In the genomic region with DNA sequence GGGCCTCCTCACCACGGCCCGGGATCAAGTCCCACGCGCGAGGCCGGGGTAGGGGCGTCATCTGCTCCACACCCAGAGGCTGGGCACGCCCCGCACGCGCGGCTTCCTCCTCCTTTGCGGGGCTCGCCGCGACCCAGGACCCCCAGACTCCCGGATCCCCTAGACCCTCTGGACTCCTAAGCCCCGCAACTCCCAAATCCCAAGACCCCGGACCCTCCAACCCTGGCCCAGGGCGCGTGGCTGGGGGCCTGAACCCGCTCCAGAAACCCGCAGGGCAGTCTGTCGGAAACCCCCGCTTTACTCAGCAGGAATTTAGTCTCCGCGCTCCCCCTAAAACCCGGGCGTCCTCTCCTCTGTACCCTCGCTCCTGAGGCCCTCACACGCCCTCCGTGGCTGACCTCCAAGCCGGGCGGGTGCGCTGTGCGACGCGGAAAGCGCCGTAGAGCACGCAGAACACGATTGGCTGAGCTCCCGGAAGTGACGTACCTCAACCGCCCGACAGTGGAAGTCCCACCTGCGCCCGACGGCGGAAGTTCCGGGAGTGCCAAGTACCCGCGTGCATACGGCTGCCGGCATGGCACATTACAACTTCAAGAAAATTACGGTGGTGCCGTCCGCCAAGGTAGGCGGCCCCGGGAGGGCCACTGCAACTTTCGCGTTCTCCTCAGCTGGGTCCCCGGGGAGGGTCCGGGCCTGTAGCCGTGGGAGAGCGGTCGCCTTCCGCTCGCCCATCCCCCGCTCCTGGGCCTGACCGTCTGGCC, we compare ENCODE assay signal across 8 cellular contexts. TPM values are rescaled to one million over a fixed set of nuclear protein-coding genes. Genes with fewer than 3 reads are reported as not detected.
DNase-seq lines count a peak whose midpoint lies in the region; ATAC-seq and TF ChIP-seq lines count a peak whose summit lies in the region.

GTPBP4 (plus strand) TSS at position 529 of the 761 bp plus-strand sequence; CDS start at position 575, 46 bp downstream.

- H3K14ac ChIP-seq in IMR-90 (replicated peaks; ENCODE audit: low read depth, low read length) = peak within 1 kb of the TSS; percentile 99

- peak within 1 kb of the TSS; percentile 99 for H3K4ac ChIP-seq in IMR-90 (ENCODE audit: low read depth, low read length)

- intact Hi-C loops in IMR-90 (cut with micrococcal nuclease) = loop anchor here (1.0 to 5.0 kb wide), 2 partner anchors 57 to 476 kb away; partner anchors contain the start of gene LARP4B
- intact Hi-C loops in PC-3 (cut with micrococcal nuclease) = loop anchor here (5.0 kb wide), 1 partner anchor 56 kb away; the partner anchor contains the start of gene LARP4B

- peaks cover 26% of the 10 kb centered on the region for H3K9me1 ChIP-seq in IMR-90 (ENCODE audit: insufficient read depth, low read length)

- H3K4me1 ChIP-seq in IMR-90 (ENCODE audit: control insufficient read depth, insufficient read depth, low read length) (peaks cover 13% of the 10 kb centered on the region), PC-3 (ENCODE audit: insufficient read depth, low read length) (peaks cover 14% of the 10 kb centered on the region), mucosa of rectum (ENCODE audit: control insufficient read depth in 2 of 2, insufficient read depth in 2 of 2, low read length in 2 of 2) (peaks cover 11 to 22% of the 10 kb centered on the region in 2 donors)

- peak within 1 kb of the TSS; percentile 77 for H3K18ac ChIP-seq in IMR-90 (ENCODE audit: low read depth, low read length)

- dilution Hi-C loops in IMR-90 (cut with HindIII; ENCODE audit: low sequenced_read_pairs, unreplicated experiment) = no loop called here

- BruUV-seq in IMR-90 (replicated peaks; lab: Mats Ljungman, UMichigan) = no TSS peak
- BruUV-seq in PC-3 (replicated peaks; lab: Mats Ljungman, UMichigan) = no TSS peak

- H3K9ac ChIP-seq in IMR-90 (ENCODE audit: low read depth, low read length) (peak within 1 kb of the TSS; percentile 92), PC-3 (ENCODE audit: low read length) (peak within 1 kb of the TSS; percentile 97), mucosa of rectum (ENCODE audit: low read depth in 1 of 2, low read length in 2 of 2) (peak within 1 kb of the TSS; percentile 89 to 96)

- peak; percentile 96 for ATAC-seq in GM21528 (IDR thresholded peaks at IDR 0.05; ENCODE audit: low FRiP score, unreplicated experiment)
- ATAC-seq in IMR-90 (ENCODE audit: low read depth) = peak; percentile 89
- peak; percentile 91 for ATAC-seq in PC-3

- peak within 1 kb of the TSS; percentile 95 for H3K56ac ChIP-seq in IMR-90 (ENCODE audit: extremely low read depth, insufficient read depth, low read length)

- no peak for TF ChIP-seq RAD21 in IMR-90 (IDR thresholded peaks at IDR 0.05; ENCODE audit: low read length)

- H3K4me2 ChIP-seq in IMR-90 (ENCODE audit: low read depth, low read length) (peak within 1 kb of the TSS; percentile 86), PC-3 (ENCODE audit: low read length) (peak within 1 kb of the TSS; percentile 91)

- H3K36me3 ChIP-seq in IMR-90 (ENCODE audit: control insufficient read depth, insufficient read depth, low read length) = peaks cover 7% of the 10 kb centered on the region
- peaks cover 8% of the 10 kb centered on the region for H3K36me3 ChIP-seq in PC-3 (ENCODE audit: low read depth, low read length)
- peaks cover 0 to 7% of the 10 kb centered on the region in 2 donors for H3K36me3 ChIP-seq in mucosa of rectum (ENCODE audit: control insufficient read depth in 2 of 2, insufficient read depth in 2 of 2, low read length in 2 of 2)

- peaks cover 35% of the 10 kb centered on the region for H4K20me1 ChIP-seq in IMR-90 (ENCODE audit: insufficient read depth, low read length)
- peaks cover 26% of the 10 kb centered on the region for H4K20me1 ChIP-seq in PC-3 (ENCODE audit: low read length)

- H2AK9ac ChIP-seq in IMR-90 (replicated peaks; ENCODE audit: low read depth, low read length, poor library complexity) = peak within 1 kb of the TSS; percentile 100

- H3K9me3 ChIP-seq in IMR-90 (ENCODE audit: control insufficient read depth, insufficient read depth, low read length) (no peaks in the 10 kb centered on the region), PC-3 (ENCODE audit: low read length) (no peaks in the 10 kb centered on the region), mucosa of rectum (ENCODE audit: control insufficient read depth in 2 of 2, low read length in 2 of 2) (no peaks in the 10 kb centered on the region)

- peak within 1 kb of the TSS; percentile 86 to 99 for H4K8ac ChIP-seq in IMR-90 (ENCODE audit: low read depth in 2 of 2, low read length in 2 of 2)

- H2BK15ac ChIP-seq in IMR-90 (ENCODE audit: low read depth, low read length) = peak within 1 kb of the TSS; percentile 70; the same call in 2 of the 3 replicates

- peak within 1 kb of the TSS; percentile 97 for H2AK5ac ChIP-seq in IMR-90 (ENCODE audit: low read depth, low read length)

- TF ChIP-seq POLR2A in IMR-90 (IDR thresholded peaks at IDR 0.05; ENCODE audit: low read depth, low read length) (peak; percentile 87; the same call in 1 of the 2 replicates), erythroblast (IDR thresholded peaks at IDR 0.05; ENCODE audit: low read length) (peak; percentile 82)

- CTCF ChIA-PET in IMR-90 (lab: Yijun Ruan, JAX) = no interaction called here
- CTCF ChIA-PET in PC-3 (lab: Charles Lee) = no interaction called here

- H4K91ac ChIP-seq in IMR-90 (ENCODE audit: insufficient read depth, low read depth, low read length) = peak within 1 kb of the TSS; percentile 99

- peak; percentile 75 for DNase-seq in DMS153 treated with DMSO at 0.1 percent for 48 hours (lab: John Stamatoyannopoulos, UW; ENCODE audit: unreplicated experiment)
- peak; percentile 97 for DNase-seq in IMR-90
- DNase-seq in PC-3 = peak; percentile 91
- DNase-seq in activated T-cell treated with anti-CD3 and anti-CD28 coated beads, Interleukin-2, amount 50 U/mL, for 1 hour = peak; percentile 93
- DNase-seq in erythroblast (lab: John Stamatoyannopoulos, UW) = peak; percentile 98 to 99
- DNase-seq in stimulated activated CD8-positive, alpha-beta memory T cell treated with anti-CD3 and anti-CD28 coated beads, Interleukin-4, amount 100 ng/mL, for 48 hours = peak; percentile 97

- H3F3A ChIP-seq in PC-3 (ENCODE audit: low read length, unreplicated experiment) = no peaks in the 10 kb centered on the region

- WGBS in IMR-90 (ENCODE audit: extremely low coverage in 2 of 2, insufficient read length in 1 of 2), 2 experiments = 0% methylated on average over 38 of the region's 71 CpGs; no CpG with 5 or more reads in 1 of the 2 experiments

- H2AFZ ChIP-seq in IMR-90 (replicated peaks; ENCODE audit: low read length, poor library complexity) = peak within 1 kb of the TSS; percentile 92
- H2AFZ ChIP-seq in PC-3 (ENCODE audit: low read length) = peak within 1 kb of the TSS; percentile 67; the same call in 1 of the 2 replicates

- H3K27me3 ChIP-seq in IMR-90 (ENCODE audit: control insufficient read depth, insufficient read depth, low read length) = no peaks in the 10 kb centered on the region
- no peaks in the 10 kb centered on the region for H3K27me3 ChIP-seq in PC-3 (ENCODE audit: low read length)
- H3K27me3 ChIP-seq in mucosa of rectum (ENCODE audit: control insufficient read depth in 2 of 2, insufficient read depth in 2 of 2, low read length in 2 of 2) = no peaks in the 10 kb centered on the region

- H3K23ac ChIP-seq in IMR-90 (ENCODE audit: low read depth, low read length) = peak within 1 kb of the TSS; percentile 99

- H3K27ac ChIP-seq in IMR-90 (ENCODE audit: insufficient read depth, low read length) = peak within 1 kb of the TSS; percentile 86
- peak within 1 kb of the TSS; percentile 71 for H3K27ac ChIP-seq in PC-3 (ENCODE audit: low read length)
- peak within 1 kb of the TSS; percentile 85 to 87 for H3K27ac ChIP-seq in mucosa of rectum (ENCODE audit: low read depth in 2 of 2, low read length in 2 of 2)

- H3K9me2 ChIP-seq in PC-3 (replicated peaks; ENCODE audit: low read length) = no peaks in the 10 kb centered on the region

- TF ChIP-seq CTCF in IMR-90 (conservative IDR thresholded peaks at IDR 0.05; ENCODE audit: low read depth, low read length) (peak; percentile 28; the same call in 1 of the 2 replicates), PC-3 (conservative IDR thresholded peaks at IDR 0.05; ENCODE audit: low read depth, low read length) (peak; percentile 45; the same call in 1 of the 2 replicates)

- peaks cover 54% of the 10 kb centered on the region for H3K79me2 ChIP-seq in PC-3 (ENCODE audit: low read length)

- peak within 1 kb of the TSS; percentile 92 for H2BK120ac ChIP-seq in IMR-90 (ENCODE audit: low read depth, low read length)

- in situ Hi-C loops in IMR-90 (cut with MboI; ENCODE audit: low sequenced_read_pairs) = no loop called here

- H4K5ac ChIP-seq in IMR-90 (ENCODE audit: low read depth, low read length) = peak within 1 kb of the TSS; percentile 67

- H2BK5ac ChIP-seq in IMR-90 (ENCODE audit: low read depth, low read length, poor library complexity, severe bottlenecking) = peak within 1 kb of the TSS; percentile 97

- POLR2A ChIA-PET in IMR-90 (lab: Charles Lee; ENCODE audit: unreplicated experiment) = interaction anchor here (0.6 kb wide), 3 partner anchors 91 to 1521 kb away, joined by 3 to 14 read pairs (median 3); no protein-coding TSS in a partner anchor
- POLR2A ChIA-PET in PC-3 (lab: Charles Lee; ENCODE audit: unreplicated experiment) = interaction anchor here (0.6 kb wide), 1 partner anchor 15 kb away, joined by 7 read pairs; no protein-coding TSS in a partner anchor

- peak within 1 kb of the TSS; percentile 63 for H3K4me3 ChIP-seq in IMR-90 (ENCODE audit: insufficient read depth, low read depth, low read length)
- peak within 1 kb of the TSS; percentile 98 for H3K4me3 ChIP-seq in PC-3 (ENCODE audit: low read length)
- H3K4me3 ChIP-seq in mucosa of rectum (ENCODE audit: low read length in 2 of 2) = peak within 1 kb of the TSS; percentile 92 to 97

- peak within 1 kb of the TSS; percentile 85 for H2BK20ac ChIP-seq in IMR-90 (ENCODE audit: low read depth, low read length)

- H3K79me1 ChIP-seq in IMR-90 (ENCODE audit: low read depth in 1 of 2, low read length in 2 of 2) = peaks cover 26 to 64% of the 10 kb centered on the region in 2 experiments

TF ChIP-seq in IMR-90, 13 proteins besides CTCF, POLR2A, EP300 and RAD21 (continues in another document):
- TF ChIP-seq MAZ (IDR thresholded peaks at IDR 0.05; ENCODE audit: borderline replicate concordance, low read depth, low read length) (peak; percentile 57; the same call in 1 of the 2 replicates), CEBPB (IDR thresholded peaks at IDR 0.05; ENCODE audit: low read depth, low read length) (no peak), BHLHE40 (IDR thresholded peaks at IDR 0.05; ENCODE audit: low read depth, low read length) (peak; percentile 82), RCOR1 (IDR thresholded peaks at IDR 0.05; ENCODE audit: insufficient replicate concordance, low read length) (peak; percentile 26), FOS (IDR thresholded peaks at IDR 0.05; ENCODE audit: low read depth, low read length) (no peak)

RNA-seq across cellular contexts. Expression of gene GTPBP4, which starts in this region (rescaled TPM):
- total RNA-seq in IMR-90 (2012; rRNA removed) (46.2 and 71.7 TPM in 2 replicates), PC-3 (2014; rRNA removed) (44.6 and 62.0 TPM in 2 replicates)
- 43.6 and 48.6 TPM in 2 replicates for polyA plus RNA-seq in IMR-90 (2012; rRNA removed)
- polyA plus RNA-seq in IMR-90 (2012; cell fraction: cytosol; rRNA removed) = 5.5 and 7.8 TPM in 2 replicates
- 22.2 and 87.5 TPM in 2 replicates for polyA plus RNA-seq in IMR-90 (2012; cell fraction: nucleus; rRNA removed; ENCODE audit: low replicate concordance)

Comparison
In these comparisons a context has a peak if more than half of its experiments do, and no peak if none do; other contexts are left out.
1. Peak in every context shown above with its lines: DNase-seq, ATAC-seq, H3K4me3 ChIP-seq and H3K27ac ChIP-seq.